Comparison of ENCODE assay signal across 16 cellular contexts in genomic region chr15:47795864-47796263, GRCh38.
"Had no signal": no experiment of that assay in that cellular context is flagged by ENCODE, and none has a peak within 500 bp of the region (broad histone marks: within the 10 kb centered on the region; RNA-seq: fewer than 3 reads in every experiment).

No MANE protein-coding gene starts in this region.

- H3K4me3 ChIP-seq: coronary artery, gastrocnemius medialis, hepatocyte, smooth muscle cell, tibial artery, upper lobe of left lung, uterus had no signal

- H3K9me3 ChIP-seq: gastrocnemius medialis, tibial artery, upper lobe of left lung, uterus had no signal

- H3K36me3 ChIP-seq: gastrocnemius medialis, tibial artery, upper lobe of left lung, uterus had no signal

- ATAC-seq: esophagus mucosa; gastrocnemius medialis; naive thymus-derived CD8-positive, alpha-beta T cell had no signal

- H2AFZ ChIP-seq: hepatocyte had no signal

- DNase-seq: central memory CD4-positive, alpha-beta T cell; effector CD4-positive, alpha-beta T cell; endodermal cell; gastrocnemius medialis; glutamatergic neuron; naive thymus-derived CD8-positive, alpha-beta T cell; right cardiac atrium; stimulated activated CD4-positive, alpha-beta T cell treated with anti-CD3 and anti-CD28 coated beads, Interleukin-4, amount 100 ng/mL, for 1 hour; stimulated activated CD8-positive, alpha-beta memory T cell treated with anti-CD3 and anti-CD28 coated beads, Interleukin-4, amount 100 ng/mL, for 48 hours; tibial artery; upper lobe of left lung; uterus had no signal

- H3K79me2 ChIP-seq: hepatocyte had no signal

- H3K27ac ChIP-seq: coronary artery, gastrocnemius medialis, hepatocyte, tibial artery, upper lobe of left lung, uterus had no signal

- H3K27me3 ChIP-seq: gastrocnemius medialis, hepatocyte, tibial artery, upper lobe of left lung, uterus had no signal

- H3K4me1 ChIP-seq: upper lobe of left lung, uterus had no signal

- H3K4me2 ChIP-seq: hepatocyte, smooth muscle cell had no signal
